10 cellular contexts compared by ENCODE assay signal in the genomic region with DNA sequence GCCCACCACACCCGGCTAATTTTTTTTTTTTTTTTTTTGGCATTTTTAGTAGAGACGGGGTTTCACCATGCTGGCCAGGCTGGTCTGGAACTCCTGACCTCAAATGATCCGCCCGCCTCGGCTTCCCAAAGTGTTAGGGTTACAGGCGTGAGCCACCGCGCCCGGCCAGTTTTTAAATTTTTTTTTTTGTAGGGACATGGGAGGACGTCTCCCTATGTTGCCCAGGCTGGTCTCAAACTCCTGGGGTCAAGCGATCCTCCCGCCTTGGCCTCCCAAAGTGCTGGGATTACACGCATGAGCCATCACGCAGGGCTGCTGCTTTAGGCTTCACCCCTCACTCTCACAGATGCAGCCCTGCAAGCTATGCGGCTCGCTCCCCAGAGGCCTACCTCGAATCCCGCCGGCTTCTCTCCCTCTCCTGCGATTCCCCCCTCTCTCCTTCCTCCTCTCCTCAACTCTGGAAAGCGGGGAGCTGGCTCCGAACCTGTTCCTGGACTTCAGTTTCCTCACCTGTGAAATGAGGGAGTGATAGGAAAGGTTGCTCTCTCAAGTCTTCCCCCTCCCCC. TPM values are rescaled to one million over a fixed set of nuclear protein-coding genes. Genes with fewer than 3 reads are reported as not detected.
DNase-seq lines count a peak whose midpoint lies in the region; ATAC-seq and TF ChIP-seq lines count a peak whose summit lies in the region.
"Had no signal": no experiment of that assay in that cellular context is flagged by ENCODE, and none has a peak within 500 bp of the region (broad histone marks: within the 10 kb centered on the region; RNA-seq: fewer than 3 reads in every experiment).

No MANE protein-coding gene starts in this region.

- H3K27me3 ChIP-seq in H7 (ENCODE audit: control insufficient read depth, insufficient read depth, low read length), result no peaks in the 10 kb centered on the region
- no peaks in the 10 kb centered on the region for H3K27me3 ChIP-seq in gastrocnemius medialis
- no peaks in the 10 kb centered on the region for H3K27me3 ChIP-seq in adrenal gland

- H3K36me3 ChIP-seq in H7 (replicated peaks; ENCODE audit: control insufficient read depth, insufficient read depth, low read length) (peaks cover 4% of the 10 kb centered on the region), SK-N-MC (ENCODE audit: insufficient read depth, low read length) (peaks cover 15% of the 10 kb centered on the region), gastrocnemius medialis (peaks cover 0 to 2% of the 10 kb centered on the region in 2 donors), adrenal gland (replicated peaks in 1 of 2) (peaks cover 0 to 4% of the 10 kb centered on the region in 2 donors)

- H3K4me3 ChIP-seq in H7 (ENCODE audit: insufficient read depth, low read depth, low read length) (peak overlapping the region; percentile 87), SK-N-MC (peak overlapping the region; percentile 86), epithelial cell of proximal tubule (ENCODE audit: low read depth, low read length) (peak overlapping the region; percentile 90), gastrocnemius medialis (peak overlapping the region; percentile 78 to 98 (median 92)), adrenal gland (peak overlapping the region in 1 of 4 donors; percentile 98)

- DNase-seq in H7 (peak; percentile 65), SK-N-MC (ENCODE audit: low read depth, low spot score) (no peak), epithelial cell of proximal tubule (ENCODE audit: low read depth) (no peak), gastrocnemius medialis (no peak), KG1 (lab: John Stamatoyannopoulos, UW) (no peak), adrenal gland (no peak), glomerular visceral epithelial cell (ENCODE audit: extremely low spot score) (no peak)
- DNase-seq: mucosa of descending colon, T-helper 9 cell had no signal

- TF ChIP-seq CTCF in epithelial cell of proximal tubule (conservative IDR thresholded peaks at IDR 0.05; ENCODE audit: low read depth, low read length), result no peak
- TF ChIP-seq CTCF in gastrocnemius medialis (IDR thresholded peaks at IDR 0.05 in 4 of 5, conservative IDR thresholded peaks at IDR 0.05 in 1 of 5), result no peak
- TF ChIP-seq CTCF in adrenal gland (IDR thresholded peaks at IDR 0.05), result no peak

- H3K9me3 ChIP-seq in SK-N-MC (ENCODE audit: low read depth, low read length), result no peaks in the 10 kb centered on the region
- no peaks in the 10 kb centered on the region for H3K9me3 ChIP-seq in gastrocnemius medialis
- no peaks in the 10 kb centered on the region for H3K9me3 ChIP-seq in adrenal gland (replicated peaks in 1 of 3)
- H3K9me3 ChIP-seq: mucosa of descending colon had no signal

- in situ Hi-C loops in gastrocnemius medialis (cut with MboI; ENCODE audit: low sequenced_read_pairs in 4 of 4), result no loop called here

- TF ChIP-seq POLR2A in gastrocnemius medialis (IDR thresholded peaks at IDR 0.05), result no peak
- TF ChIP-seq POLR2A in adrenal gland (IDR thresholded peaks at IDR 0.05), result no peak

- H3K9ac ChIP-seq in SK-N-MC (ENCODE audit: insufficient read length), result peak overlapping the region; percentile 94

- ATAC-seq in gastrocnemius medialis (no peak), HG03432 (IDR thresholded peaks at IDR 0.05; ENCODE audit: unreplicated experiment) (no peak)

- 57 to 63% (median 60%) methylated on average over 22 of the region's 22 CpGs for WGBS in adrenal gland, 4 donors

- peaks cover 23 to 32% of the 10 kb centered on the region in 2 donors for H3K4me1 ChIP-seq in gastrocnemius medialis
- H3K4me1 ChIP-seq in adrenal gland (replicated peaks in 1 of 2), result peaks cover 24 to 35% of the 10 kb centered on the region in 2 donors

- H3K27ac ChIP-seq in SK-N-MC (no peak overlapping the region), gastrocnemius medialis (no peak overlapping the region), adrenal gland (no peak overlapping the region)

- intact Hi-C loops in gastrocnemius medialis (cut with DNase I; ENCODE audit: low total_unique reads), result no loop called here
- intact Hi-C loops in adrenal gland (cut with DNase I), result no loop called here

RNA-seq across cellular contexts. Expression of a gene that starts 0.9 kb away (rescaled TPM):
- total RNA-seq in H7 (2014; rRNA removed; shearing (Covaris generic)), result 4.7 and 6.1 TPM in 2 replicates
- total RNA-seq in epithelial cell of proximal tubule (2.2 and 5.0 TPM in 2 replicates), gastrocnemius medialis (1 to 10 TPM in 2 of 4 donors, under 1 TPM in 2; 0.41 to 1.4 (median 1.1) TPM), adrenal gland (1 to 10 TPM in 7 of 8 donors, under 1 TPM in 1; 0.48 to 9.9 (median 2.8) TPM)
- polyA plus RNA-seq in adrenal gland, result 1 to 10 TPM in 2 of 3 donors, under 1 TPM in 1; 0.75 to 5.3 (median 3.7) TPM

RNA-seq across cellular contexts. Expression of a gene that starts 1.0 kb away (rescaled TPM):
- total RNA-seq in H7 (2014; rRNA removed; shearing (Covaris generic)), result 70.1 and 97.1 TPM in 2 replicates
- 42.6 and 44.2 TPM in 2 replicates for total RNA-seq in epithelial cell of proximal tubule
- 100 to 1,000 TPM in 2 of 4 donors, 10 to 100 TPM in 2; 36.0 to 145 (median 94.5) TPM for total RNA-seq in gastrocnemius medialis
- 100 to 1,000 TPM in 6 of 8 donors, 10 to 100 TPM in 2; 38.0 to 212 (median 157) TPM for total RNA-seq in adrenal gland
- 10 to 100 TPM; 15.7 to 69.6 (median 24.1) TPM for polyA plus RNA-seq in adrenal gland

RNA-seq across cellular contexts. Expression of a gene that starts 29.5 kb away (rescaled TPM):
- total RNA-seq in H7 (2014; rRNA removed; shearing (Covaris generic)), result 24.7 and 26.6 TPM in 2 replicates
- total RNA-seq in epithelial cell of proximal tubule, result 19.2 and 28.0 TPM in 2 replicates
- total RNA-seq in gastrocnemius medialis, result 10 to 100 TPM in 1 of 4 donors, 1 to 10 TPM in 3; 4.7 to 11.2 (median 8.1) TPM
- 10 to 100 TPM in 5 of 8 donors, 1 to 10 TPM in 3; 8.8 to 20.1 (median 12.1) TPM for total RNA-seq in adrenal gland
- 10 to 100 TPM in 2 of 3 donors, 1 to 10 TPM in 1; 2.0 to 17.4 (median 17.1) TPM for polyA plus RNA-seq in adrenal gland

RNA-seq across cellular contexts. Expression of a gene that starts 31.0 kb away (rescaled TPM):
- total RNA-seq in H7 (2014; rRNA removed; shearing (Covaris generic)), result 12.0 and 12.6 TPM in 2 replicates
- total RNA-seq in epithelial cell of proximal tubule, result 15.5 and 22.9 TPM in 2 replicates
- total RNA-seq in gastrocnemius medialis, result 1 to 10 TPM; 4.1 to 9.6 (median 6.2) TPM
- 10 to 100 TPM; 22.0 to 55.0 (median 31.8) TPM for total RNA-seq in adrenal gland
- 10 to 100 TPM; 11.7 to 23.2 (median 14.2) TPM for polyA plus RNA-seq in adrenal gland

RNA-seq across cellular contexts. Expression of a gene that starts 39.1 kb away (rescaled TPM):
- 1.7 and 4.2 TPM in 2 replicates for total RNA-seq in H7 (2014; rRNA removed; shearing (Covaris generic))
- total RNA-seq in epithelial cell of proximal tubule, result 36.2 and 49.6 TPM in 2 replicates
- 1 to 10 TPM; 3.0 to 5.1 (median 4.2) TPM for total RNA-seq in gastrocnemius medialis
- total RNA-seq in adrenal gland, result 1 to 10 TPM; 2.3 to 7.7 (median 5.0) TPM
- 1 to 10 TPM in 2 of 3 donors, under 1 TPM in 1; 0.99 to 3.1 (median 2.1) TPM for polyA plus RNA-seq in adrenal gland
